Comparison of ENCODE assay signal across 1 cellular context in the genomic region with DNA sequence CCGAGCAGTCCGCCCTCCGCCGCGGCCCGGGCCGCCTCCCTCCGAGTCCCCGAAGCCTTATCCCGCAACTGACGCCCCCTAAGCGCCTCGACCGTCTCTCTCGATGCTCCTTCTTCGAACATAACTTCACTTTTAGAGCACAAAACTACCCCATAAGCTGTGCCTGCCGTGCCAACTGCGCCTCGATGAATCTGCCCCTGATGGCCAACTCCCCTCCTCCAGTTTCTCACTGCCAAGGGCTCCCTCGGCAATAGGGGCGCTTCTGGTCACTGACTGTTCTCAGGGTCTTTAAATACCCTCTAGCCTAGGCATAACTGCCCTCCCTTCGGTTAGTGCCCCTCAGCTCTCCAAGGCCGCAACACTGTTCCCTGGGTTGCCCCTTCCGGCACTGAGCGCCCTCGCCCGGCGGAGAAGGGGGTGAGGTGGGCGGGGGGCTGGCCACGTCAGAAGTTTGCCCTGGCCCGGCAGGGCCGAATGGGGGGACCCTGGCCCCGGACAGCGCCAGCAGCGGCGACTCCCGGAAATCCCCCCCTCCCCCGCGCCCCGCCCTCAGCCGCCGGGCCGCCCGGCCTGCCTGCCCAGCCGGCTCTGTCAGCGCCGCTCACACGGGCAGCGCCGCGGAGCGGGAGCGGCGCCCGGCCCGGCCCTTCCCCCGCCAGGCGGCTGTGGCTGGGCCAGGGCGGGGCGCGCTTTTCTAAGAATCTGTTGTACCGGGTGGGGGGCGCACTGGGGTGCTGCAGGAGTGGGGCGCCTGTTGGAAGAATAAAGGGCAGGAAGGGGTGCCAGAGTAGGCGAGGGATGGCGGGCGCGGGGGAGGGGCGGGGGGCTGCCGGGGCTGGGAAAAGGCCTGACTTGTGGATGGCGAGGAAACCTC.
A peak's percentile ranks its signal among the peaks of the same experiment; 100 is the strongest.
TF ChIP-seq lines count a peak whose summit lies in the region.

No MANE protein-coding gene starts in this region.

TF ChIP-seq in HEK293, 187 proteins besides CTCF, POLR2A, EP300 and RAD21 (continued from another document):
- TF ChIP-seq, protein P1, sequence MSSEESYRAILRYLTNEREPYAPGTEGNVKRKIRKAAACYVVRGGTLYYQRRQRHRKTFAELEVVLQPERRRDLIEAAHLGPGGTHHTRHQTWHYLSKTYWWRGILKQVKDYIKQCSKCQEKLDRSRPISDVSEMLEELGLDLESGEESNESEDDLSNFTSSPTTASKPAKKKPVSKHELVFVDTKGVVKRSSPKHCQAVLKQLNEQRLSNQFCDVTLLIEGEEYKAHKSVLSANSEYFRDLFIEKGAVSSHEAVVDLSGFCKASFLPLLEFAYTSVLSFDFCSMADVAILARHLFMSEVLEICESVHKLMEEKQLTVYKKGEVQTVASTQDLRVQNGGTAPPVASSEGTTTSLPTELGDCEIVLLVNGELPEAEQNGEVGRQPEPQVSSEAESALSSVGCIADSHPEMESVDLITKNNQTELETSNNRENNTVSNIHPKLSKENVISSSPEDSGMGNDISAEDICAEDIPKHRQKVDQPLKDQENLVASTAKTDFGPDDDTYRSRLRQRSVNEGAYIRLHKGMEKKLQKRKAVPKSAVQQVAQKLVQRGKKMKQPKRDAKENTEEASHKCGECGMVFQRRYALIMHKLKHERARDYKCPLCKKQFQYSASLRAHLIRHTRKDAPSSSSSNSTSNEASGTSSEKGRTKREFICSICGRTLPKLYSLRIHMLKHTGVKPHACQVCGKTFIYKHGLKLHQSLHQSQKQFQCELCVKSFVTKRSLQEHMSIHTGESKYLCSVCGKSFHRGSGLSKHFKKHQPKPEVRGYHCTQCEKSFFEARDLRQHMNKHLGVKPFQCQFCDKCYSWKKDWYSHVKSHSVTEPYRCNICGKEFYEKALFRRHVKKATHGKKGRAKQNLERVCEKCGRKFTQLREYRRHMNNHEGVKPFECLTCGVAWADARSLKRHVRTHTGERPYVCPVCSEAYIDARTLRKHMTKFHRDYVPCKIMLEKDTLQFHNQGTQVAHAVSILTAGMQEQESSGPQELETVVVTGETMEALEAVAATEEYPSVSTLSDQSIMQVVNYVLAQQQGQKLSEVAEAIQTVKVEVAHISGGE (tag by site-specific recombination; conservative IDR thresholded peaks at IDR 0.05; ENCODE audit: low read depth), result peak; percentile 49
- TF ChIP-seq ZNF521 (tag by site-specific recombination; IDR thresholded peaks at IDR 0.05) (no peak), ZSCAN23 (tag by site-specific recombination; IDR thresholded peaks at IDR 0.05) (no peak), ZBTB7A (tag by site-specific recombination; IDR thresholded peaks at IDR 0.05; ENCODE audit: low read depth) (peak; percentile 82), ZNF561 (tag by site-specific recombination; IDR thresholded peaks at IDR 0.05; ENCODE audit: borderline replicate concordance) (peak; percentile 23; the same call in 1 of the 2 replicates), ZNF48 (tag by site-specific recombination; IDR thresholded peaks at IDR 0.05) (no peak), KLF9 (tag by site-specific recombination; IDR thresholded peaks at IDR 0.05; ENCODE audit: low read depth) (peak; percentile 67; the same call in 1 of the 2 replicates)
- TF ChIP-seq, protein P2, sequence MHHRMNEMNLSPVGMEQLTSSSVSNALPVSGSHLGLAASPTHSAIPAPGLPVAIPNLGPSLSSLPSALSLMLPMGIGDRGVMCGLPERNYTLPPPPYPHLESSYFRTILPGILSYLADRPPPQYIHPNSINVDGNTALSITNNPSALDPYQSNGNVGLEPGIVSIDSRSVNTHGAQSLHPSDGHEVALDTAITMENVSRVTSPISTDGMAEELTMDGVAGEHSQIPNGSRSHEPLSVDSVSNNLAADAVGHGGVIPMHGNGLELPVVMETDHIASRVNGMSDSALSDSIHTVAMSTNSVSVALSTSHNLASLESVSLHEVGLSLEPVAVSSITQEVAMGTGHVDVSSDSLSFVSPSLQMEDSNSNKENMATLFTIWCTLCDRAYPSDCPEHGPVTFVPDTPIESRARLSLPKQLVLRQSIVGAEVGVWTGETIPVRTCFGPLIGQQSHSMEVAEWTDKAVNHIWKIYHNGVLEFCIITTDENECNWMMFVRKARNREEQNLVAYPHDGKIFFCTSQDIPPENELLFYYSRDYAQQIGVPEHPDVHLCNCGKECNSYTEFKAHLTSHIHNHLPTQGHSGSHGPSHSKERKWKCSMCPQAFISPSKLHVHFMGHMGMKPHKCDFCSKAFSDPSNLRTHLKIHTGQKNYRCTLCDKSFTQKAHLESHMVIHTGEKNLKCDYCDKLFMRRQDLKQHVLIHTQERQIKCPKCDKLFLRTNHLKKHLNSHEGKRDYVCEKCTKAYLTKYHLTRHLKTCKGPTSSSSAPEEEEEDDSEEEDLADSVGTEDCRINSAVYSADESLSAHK (tag by site-specific recombination; IDR thresholded peaks at IDR 0.05), result 0 out of 2 replicates have a peak, but pooled peaks have one; percentile 7
